Comparison of ENCODE assay signal across 8 cellular contexts in genomic region chr12:54560374-54560858, GRCh38. TPM values are rescaled to one million over a fixed set of nuclear protein-coding genes. Genes with fewer than 3 reads are reported as not detected.
DNase-seq lines count a peak whose midpoint lies in the region; ATAC-seq, FAIRE-seq and TF ChIP-seq lines count a peak whose summit lies in the region.

No MANE protein-coding gene starts in this region.

- FAIRE-seq in RCC 7860 (lab: Jason Lieb, UNC): no peak

- CTCF ChIA-PET in activated CD8-positive, alpha-beta memory T cell treated with anti-CD3 and anti-CD28 coated beads, Interleukin-2, amount 10 ng/mL, durations not matched to agents 7 days and 5 days (lab: Charles Lee): interaction anchor here (1.3 to 1.4 kb wide), 3 partner anchors 20 to 62 kb away, joined by 3 to 7 read pairs (median 3); partner anchors contain the start of gene NCKAP1L

- H3K9me3 Mint-ChIP-seq in activated CD8-positive, alpha-beta memory T cell treated with anti-CD3 and anti-CD28 coated beads, Interleukin-2, amount 10 ng/mL, durations not matched to agents 7 days and 5 days (ENCODE audit: low read depth): no peaks in the 10 kb centered on the region
- no peaks in the 10 kb centered on the region for H3K9me3 Mint-ChIP-seq in endodermal cell

- WGBS in endodermal cell (ENCODE audit: insufficient coverage in 1 of 2, insufficient read length in 1 of 2), 2 experiments: 62 to 86% methylated on average over 9 to 14 of the region's 14 CpGs
- WGBS in mesendoderm (ENCODE audit: extremely low coverage, insufficient coverage, low lambda C conversion rate): no CpG with 5 or more reads among the region's 14 CpGs

- no peak overlapping the region for H2BK15ac ChIP-seq in mesendoderm (replicated peaks; ENCODE audit: low read depth)

- H3K27me3 Mint-ChIP-seq in activated CD8-positive, alpha-beta memory T cell treated with anti-CD3 and anti-CD28 coated beads, Interleukin-2, amount 10 ng/mL, durations not matched to agents 7 days and 5 days: no peaks in the 10 kb centered on the region
- peaks cover 45% of the 10 kb centered on the region for H3K27me3 Mint-ChIP-seq in endodermal cell (ENCODE audit: insufficient read depth)

- H3K4me1 Mint-ChIP-seq in activated CD8-positive, alpha-beta memory T cell treated with anti-CD3 and anti-CD28 coated beads, Interleukin-2, amount 10 ng/mL, durations not matched to agents 7 days and 5 days: peaks cover 28% of the 10 kb centered on the region
- H3K4me1 Mint-ChIP-seq in endodermal cell: peaks cover 14% of the 10 kb centered on the region

- H3K36me3 Mint-ChIP-seq in activated CD8-positive, alpha-beta memory T cell treated with anti-CD3 and anti-CD28 coated beads, Interleukin-2, amount 10 ng/mL, durations not matched to agents 7 days and 5 days: no peaks in the 10 kb centered on the region
- H3K36me3 Mint-ChIP-seq in endodermal cell (ENCODE audit: low read depth): no peaks in the 10 kb centered on the region

- peak overlapping the region; percentile 65 for H3K4me3 Mint-ChIP-seq in activated CD8-positive, alpha-beta memory T cell treated with anti-CD3 and anti-CD28 coated beads, Interleukin-2, amount 10 ng/mL, durations not matched to agents 7 days and 5 days
- H3K4me3 Mint-ChIP-seq in endodermal cell: peak overlapping the region; percentile 50

- no peak overlapping the region for H2BK120ac ChIP-seq in mesendoderm (ENCODE audit: low read depth, low read length)

- H4K5ac ChIP-seq in mesendoderm (ENCODE audit: low read length): no peak overlapping the region

- H3K4me2 ChIP-seq in mesendoderm (ENCODE audit: low read length): peak overlapping the region; percentile 61

- H3K79me1 ChIP-seq in mesendoderm (ENCODE audit: low read length): no peaks in the 10 kb centered on the region

- H3K27me3 ChIP-seq in endodermal cell (ENCODE audit: control insufficient read depth, insufficient read depth, low read length, poor library complexity, severe bottlenecking) (peaks cover 32% of the 10 kb centered on the region), mesendoderm (ENCODE audit: insufficient read depth, low read length, poor library complexity) (peaks cover 3% of the 10 kb centered on the region)

- no peaks in the 10 kb centered on the region for H3K79me2 ChIP-seq in mesendoderm (ENCODE audit: control insufficient read depth, insufficient read depth, low read length)

- ATAC-seq in GM18505 (IDR thresholded peaks at IDR 0.05; ENCODE audit: unreplicated experiment) (peak; percentile 99), HG02763 (IDR thresholded peaks at IDR 0.05; ENCODE audit: unreplicated experiment) (peak; percentile 99)
- peak; percentile 100 for ATAC-seq in activated CD8-positive, alpha-beta memory T cell treated with anti-CD3 and anti-CD28 coated beads, Interleukin-2, amount 10 ng/mL, durations not matched to agents 7 days and 5 days

- no peaks in the 10 kb centered on the region for H3K4me1 ChIP-seq in endodermal cell (ENCODE audit: control insufficient read depth, insufficient read depth, low read length)
- peaks cover 10% of the 10 kb centered on the region for H3K4me1 ChIP-seq in mesendoderm (ENCODE audit: control insufficient read depth, low read depth, low read length)

- H3K18ac ChIP-seq in mesendoderm (ENCODE audit: low read length): peak overlapping the region; percentile 36

- peak overlapping the region; percentile 77 for H3K27ac Mint-ChIP-seq in activated CD8-positive, alpha-beta memory T cell treated with anti-CD3 and anti-CD28 coated beads, Interleukin-2, amount 10 ng/mL, durations not matched to agents 7 days and 5 days
- H3K27ac Mint-ChIP-seq in endodermal cell: no peak overlapping the region

- H3K9ac ChIP-seq in endodermal cell (ENCODE audit: extremely low read depth, low read length, poor library complexity, severe bottlenecking) (no peak overlapping the region), mesendoderm (ENCODE audit: low read length) (peak overlapping the region; percentile 58)

- no peak overlapping the region for H3K23ac ChIP-seq in mesendoderm (ENCODE audit: low read length)

- TF ChIP-seq CTCF in endodermal cell (conservative IDR thresholded peaks at IDR 0.05): no peak

- H4K8ac ChIP-seq in mesendoderm (ENCODE audit: low read depth, low read length): peak overlapping the region; percentile 67

- no peak overlapping the region for H2AK5ac ChIP-seq in mesendoderm (ENCODE audit: low read length)

- no peak overlapping the region for H3K4ac ChIP-seq in mesendoderm (ENCODE audit: low read depth, low read length)

- H3K56ac ChIP-seq in mesendoderm (ENCODE audit: low read length): peak overlapping the region; percentile 19

- H3K36me3 ChIP-seq in endodermal cell (ENCODE audit: control insufficient read depth, insufficient read depth, low read length) (no peaks in the 10 kb centered on the region), mesendoderm (ENCODE audit: control insufficient read depth, insufficient read depth, low read length) (no peaks in the 10 kb centered on the region)

- DNase-seq in NCI-H2171 (lab: John Stamatoyannopoulos, UW) (peak; percentile 48), endodermal cell (peak; percentile 98), mesendoderm (peak; percentile 95), RCC 7860 (ENCODE audit: low spot score) (no peak)
- peak; percentile 85 for DNase-seq in activated CD8-positive, alpha-beta memory T cell treated with anti-CD3 and anti-CD28 coated beads, Interleukin-2, amount 10 ng/mL, durations not matched to agents 7 days and 5 days
- DNase-seq in stimulated activated CD8-positive, alpha-beta memory T cell treated with anti-CD3 and anti-CD28 coated beads, Interleukin-15, amount 100 ng/mL, for 1 hour (ENCODE audit: low read depth): peak; percentile 69

- H3K9me3 ChIP-seq in endodermal cell (ENCODE audit: control insufficient read depth, low read length): no peaks in the 10 kb centered on the region

- H3K27ac ChIP-seq in endodermal cell (ENCODE audit: low read depth, low read length): no peak overlapping the region
- H3K27ac ChIP-seq in mesendoderm (ENCODE audit: low read depth, low read length): no peak overlapping the region

- peak; percentile 59 for TF ChIP-seq POLR2A in GM18505 (IDR thresholded peaks at IDR 0.05; ENCODE audit: borderline replicate concordance, extremely low read depth, insufficient read depth, insufficient read length)

- H2BK5ac ChIP-seq in mesendoderm (ENCODE audit: low read length): no peak overlapping the region

- H3K4me3 ChIP-seq in endodermal cell (ENCODE audit: low read length) (no peak overlapping the region), mesendoderm (ENCODE audit: low read length) (no peak overlapping the region)

RNA-seq across cellular contexts. Expression of gene PDE1B, which starts 11.0 kb away (rescaled TPM):
- total RNA-seq in activated CD8-positive, alpha-beta memory T cell treated with anti-CD3 and anti-CD28 coated beads, Interleukin-2, amount 10 ng/mL, durations not matched to agents 7 days and 5 days: 10 to 100 TPM; 10.6 to 14.3 TPM
- total RNA-seq in endodermal cell: 1 to 10 TPM; 1.1 to 1.6 TPM
- polyA plus RNA-seq in endodermal cell (2013, experiment 1 of 2): 11.4 TPM
- 10.6 TPM for polyA plus RNA-seq in endodermal cell (2013, experiment 2 of 2)
- 3.9 TPM for polyA plus RNA-seq in mesendoderm (2013, experiment 1 of 2)
- polyA plus RNA-seq in mesendoderm (2013, experiment 2 of 2): 4.4 TPM

RNA-seq across cellular contexts. Expression of gene PPP1R1A, which starts 28.0 kb away (rescaled TPM):
- total RNA-seq in activated CD8-positive, alpha-beta memory T cell treated with anti-CD3 and anti-CD28 coated beads, Interleukin-2, amount 10 ng/mL, durations not matched to agents 7 days and 5 days: not detected
- total RNA-seq in endodermal cell: 10 to 100 TPM; 12.5 to 16.1 TPM
- polyA plus RNA-seq in endodermal cell (2013, experiment 1 of 2): 42.6 TPM
- 40.8 TPM for polyA plus RNA-seq in endodermal cell (2013, experiment 2 of 2)
- 22.2 TPM for polyA plus RNA-seq in mesendoderm (2013, experiment 1 of 2)
- 22.7 TPM for polyA plus RNA-seq in mesendoderm (2013, experiment 2 of 2)

Comparison
In these comparisons a context has a peak if more than half of its experiments do, and no peak if none do; other contexts are left out.
1. RNA of gene PDE1B, which starts 11.0 kb away (total RNA-seq): 10.6 to 14.3 TPM in activated CD8-positive, alpha-beta memory T cell treated with anti-CD3 and anti-CD28 coated beads, Interleukin-2, amount 10 ng/mL, durations not matched to agents 7 days and 5 days; 1.1 to 1.6 TPM in endodermal cell; every median in the first group is over 4 times any median in the second.
2. RNA of gene PPP1R1A, which starts 28.0 kb away (total RNA-seq): 12.5 to 16.1 TPM in endodermal cell; not detected in activated CD8-positive, alpha-beta memory T cell treated with anti-CD3 and anti-CD28 coated beads, Interleukin-2, amount 10 ng/mL, durations not matched to agents 7 days and 5 days; every median in the first group is over 10 times any median in the second.
3. Peak in every context shown above with its lines, with median percentiles within 50 percentile points of each other: ATAC-seq.